Comparison of ENCODE assay signal across 2 cellular contexts in genomic region chr7:91242097-91242846, GRCh38.
TF ChIP-seq lines count a peak whose summit lies in the region.

No MANE protein-coding gene starts in this region.

TF ChIP-seq in HepG2, 621 proteins besides CTCF, POLR2A, EP300 and RAD21:
- TF ChIP-seq GTF3A (CRISPR knock-in tag; conservative IDR thresholded peaks at IDR 0.05), result no peak
- no peak for TF ChIP-seq HMGXB3 (CRISPR knock-in tag; IDR thresholded peaks at IDR 0.05; ENCODE audit: borderline replicate concordance)
- no peak for TF ChIP-seq SMC3 (IDR thresholded peaks at IDR 0.05; ENCODE audit: low read length)

TF ChIP-seq in SK-N-SH, 30 proteins besides CTCF, POLR2A, EP300 and RAD21:
- TF ChIP-seq CHD2 (IDR thresholded peaks at IDR 0.05; ENCODE audit: low read length, partially characterized antibody), result no peak
- no peak for TF ChIP-seq TEAD4 (IDR thresholded peaks at IDR 0.05; ENCODE audit: borderline replicate concordance, insufficient read depth)
- no peak for TF ChIP-seq REST (IDR thresholded peaks at IDR 0.05; ENCODE audit: low read depth, low read length)
- TF ChIP-seq SMC3 (IDR thresholded peaks at IDR 0.05; ENCODE audit: low read depth, low read length), result no peak
- no peak for TF ChIP-seq FOXJ3 (CRISPR knock-in tag; IDR thresholded peaks at IDR 0.05)
- TF ChIP-seq USF1 (IDR thresholded peaks at IDR 0.05; ENCODE audit: borderline replicate concordance, low read depth), result no peak
- TF ChIP-seq PBX3 (IDR thresholded peaks at IDR 0.05), result no peak
- TF ChIP-seq IRF3 (IDR thresholded peaks at IDR 0.05; ENCODE audit: low read depth, low read length), result no peak
- TF ChIP-seq NFIC (IDR thresholded peaks at IDR 0.05; ENCODE audit: borderline replicate concordance), result no peak
- TF ChIP-seq MAX (IDR thresholded peaks at IDR 0.05; ENCODE audit: low read depth), result no peak
- no peak for TF ChIP-seq RFX5 (IDR thresholded peaks at IDR 0.05; ENCODE audit: low read length)
- TF ChIP-seq ZBTB33 (IDR thresholded peaks at IDR 0.05; ENCODE audit: borderline replicate concordance, low read depth), result no peak
- TF ChIP-seq ELF1 (IDR thresholded peaks at IDR 0.05), result no peak
